Comparison of ENCODE assay signal across 18 cellular contexts in genomic region chr13:65095118-65095517, GRCh38.
"Had no signal": no experiment of that assay in that cellular context is flagged by ENCODE, and none has a peak within 500 bp of the region (broad histone marks: within the 10 kb centered on the region; RNA-seq: fewer than 3 reads in every experiment).

No MANE protein-coding gene starts in this region.

- H3K36me3 Mint-ChIP-seq: naive thymus-derived CD8-positive, alpha-beta T cell had no signal

- DNase-seq: colonic mucosa; dermis blood vessel endothelial cell; endodermal cell; glutamatergic neuron; islet precursor cell; mucosa of descending colon; naive thymus-derived CD8-positive, alpha-beta T cell; pancreas; right cardiac atrium; small intestine; stimulated activated CD4-positive, alpha-beta T cell treated with anti-CD3 and anti-CD28 coated beads, Interleukin-12 subunit alpha, Interleukin-12 subunit beta, amount 100 ng/mL, for 4 hours; stimulated activated CD4-positive, alpha-beta T cell treated with anti-CD3 and anti-CD28 coated beads, Interleukin-2, amount 100 ng/mL, for 48 hours; stimulated activated naive CD4-positive, alpha-beta T cell treated with Interleukin-2 at 50 U/mL for 16 hours; trophoblast cell had no signal

- H3K27me3 Mint-ChIP-seq: naive thymus-derived CD8-positive, alpha-beta T cell; progenitor cell of endocrine pancreas had no signal

- H3K27ac ChIP-seq: colonic mucosa, gastroesophageal sphincter, pancreas had no signal

- H3K4me1 Mint-ChIP-seq: naive thymus-derived CD8-positive, alpha-beta T cell; neural crest cell had no signal

- H3K27me3 ChIP-seq: colonic mucosa, gastroesophageal sphincter, pancreas had no signal

- H3K27ac Mint-ChIP-seq: endodermal cell; naive thymus-derived CD8-positive, alpha-beta T cell; progenitor cell of endocrine pancreas had no signal

- H3K4me3 Mint-ChIP-seq: endodermal cell; naive thymus-derived CD8-positive, alpha-beta T cell; neural crest cell had no signal

- H3K9me3 ChIP-seq: colonic mucosa, gastroesophageal sphincter, pancreas had no signal

- H3K36me3 ChIP-seq: colonic mucosa, gastroesophageal sphincter, pancreas had no signal

- ATAC-seq: gastroesophageal sphincter; left lobe of liver; mucosa of descending colon; naive thymus-derived CD8-positive, alpha-beta T cell; pancreas; right cardiac atrium had no signal

- H3K4me3 ChIP-seq: colonic mucosa, gastroesophageal sphincter, mucosa of descending colon, pancreas had no signal

- H3K9me3 Mint-ChIP-seq: endodermal cell had no signal

- H3K4me1 ChIP-seq: colonic mucosa, gastroesophageal sphincter, pancreas had no signal
